ENCODE assay signal across 22 cellular contexts in genomic region chr12:98530068-98530467, GRCh38.
"Had no signal": no experiment of that assay in that cellular context is flagged by ENCODE, and none has a peak within 500 bp of the region (broad histone marks: within the 10 kb centered on the region; RNA-seq: fewer than 3 reads in every experiment).

No MANE protein-coding gene starts in this region.

- H3K4me3 ChIP-seq: left ventricle myocardium inferior, lung, pancreas, smooth muscle cell, suprapubic skin, thyroid gland had no signal

- H3K9me3 Mint-ChIP-seq: endodermal cell; immature natural killer cell; nephron; stimulated activated effector memory CD8-positive, alpha-beta T cell treated with anti-CD3 and anti-CD28 coated beads, Interleukin-12 subunit alpha, Interleukin-12 subunit beta, amount 100 ng/mL, for 72 hours; type B pancreatic cell had no signal

- H3K4me2 ChIP-seq: smooth muscle cell had no signal

- H3K27ac ChIP-seq: foreskin keratinocyte, left ventricle myocardium inferior, pancreas, suprapubic skin, thyroid gland had no signal

- H3K27ac Mint-ChIP-seq: endodermal cell; progenitor cell of endocrine pancreas; stimulated activated effector memory CD8-positive, alpha-beta T cell treated with anti-CD3 and anti-CD28 coated beads, Interleukin-12 subunit alpha, Interleukin-12 subunit beta, amount 100 ng/mL, for 72 hours; type B pancreatic cell had no signal

- ATAC-seq: foreskin keratinocyte; pancreas; right cardiac atrium; stimulated activated effector memory CD8-positive, alpha-beta T cell treated with anti-CD3 and anti-CD28 coated beads, Interleukin-12 subunit alpha, Interleukin-12 subunit beta, amount 100 ng/mL, for 72 hours; stimulated activated naive CD8-positive, alpha-beta T cell treated with anti-CD3 and anti-CD28 coated beads, Interleukin-15, Interleukin-2, amounts not matched to agents 100 U/mL and 50 U/mL, for 24 hours had no signal

- H3K4me1 ChIP-seq: foreskin keratinocyte, left ventricle myocardium inferior, pancreas, suprapubic skin, thyroid gland had no signal

- H3K4me1 Mint-ChIP-seq: endodermal cell had no signal

- H3K9me3 ChIP-seq: left ventricle myocardium inferior, pancreas, suprapubic skin, thyroid gland had no signal

- DNase-seq: effector CD4-positive, alpha-beta T cell; endodermal cell; erythroblast; foreskin keratinocyte; immature natural killer cell; left ventricle myocardium inferior; mesenchymal stem cell; midbrain; occipital lobe; pancreas; right cardiac atrium; stimulated activated CD4-positive, alpha-beta T cell treated with anti-CD3 and anti-CD28 coated beads, Interleukin-2, amount 100 ng/mL, for 48 hours; stimulated activated CD8-positive, alpha-beta memory T cell treated with anti-CD3 and anti-CD28 coated beads, Interleukin-4, amount 100 ng/mL, for 48 hours; stimulated activated naive CD8-positive, alpha-beta T cell treated with anti-CD3 and anti-CD28 coated beads, Interleukin-15, Interleukin-2, amounts not matched to agents 100 U/mL and 50 U/mL, for 24 hours; thyroid gland had no signal

- H3K4me3 Mint-ChIP-seq: endodermal cell; immature natural killer cell; nephron; stimulated activated effector memory CD8-positive, alpha-beta T cell treated with anti-CD3 and anti-CD28 coated beads, Interleukin-12 subunit alpha, Interleukin-12 subunit beta, amount 100 ng/mL, for 72 hours; type B pancreatic cell had no signal

- H3K27me3 Mint-ChIP-seq: progenitor cell of endocrine pancreas, type B pancreatic cell had no signal

- H3K27me3 ChIP-seq: foreskin keratinocyte, pancreas, suprapubic skin, thyroid gland had no signal
